In genomic region chr11:125164422-125165110, GRCh38 we compare ENCODE assay signal across 8 cellular contexts. TPM values are rescaled to one million over a fixed set of nuclear protein-coding genes. Genes with fewer than 3 reads are reported as not detected.
DNase-seq lines count a peak whose midpoint lies in the region; ATAC-seq and TF ChIP-seq lines count a peak whose summit lies in the region.

TSS of gene PKNOX2 (plus strand) at chr11:125164751. CDS start at chr11:125351306, 186,555 bp downstream.

- no peaks in the 10 kb centered on the region for H3K79me2 ChIP-seq in PC-9 (ENCODE audit: low read depth)

- H3K4me3 Mint-ChIP-seq in activated naive CD4-positive, alpha-beta T cell treated with anti-CD3 and anti-CD28 coated beads, Interleukin-2, amount 10 ng/mL, durations not matched to agents 7 days and 5 days = peak within 1 kb of the TSS; percentile 88

- peaks cover 17% of the 10 kb centered on the region for H3K27me3 ChIP-seq in PC-9 (ENCODE audit: insufficient read depth, low read depth)

- no peak within 1 kb of the TSS for H2AFZ ChIP-seq in PC-9

- peak; percentile 59 for ATAC-seq in HG02759 (IDR thresholded peaks at IDR 0.05; ENCODE audit: unreplicated experiment)

- H3K27ac ChIP-seq in PC-9 (no peak within 1 kb of the TSS), substantia nigra (ENCODE audit: low read depth, low read length, poor library complexity, severe bottlenecking) (peak within 1 kb of the TSS; percentile 51)

- H3K27me3 Mint-ChIP-seq in activated naive CD4-positive, alpha-beta T cell treated with anti-CD3 and anti-CD28 coated beads, Interleukin-2, amount 10 ng/mL, durations not matched to agents 7 days and 5 days = peaks cover 86% of the 10 kb centered on the region

- no TSS peak for BruUV-seq in PC-9 (replicated peaks; lab: Mats Ljungman, UMichigan)

- H4K20me1 ChIP-seq in PC-9 (ENCODE audit: insufficient read depth) = no peaks in the 10 kb centered on the region

- peaks cover 1% of the 10 kb centered on the region for H3K36me3 Mint-ChIP-seq in activated naive CD4-positive, alpha-beta T cell treated with anti-CD3 and anti-CD28 coated beads, Interleukin-2, amount 10 ng/mL, durations not matched to agents 7 days and 5 days

- H3K9me2 ChIP-seq in PC-9 (ENCODE audit: insufficient read depth) = no peaks in the 10 kb centered on the region

- no peaks in the 10 kb centered on the region for H3K4me1 ChIP-seq in PC-9 (replicated peaks; ENCODE audit: insufficient read depth)

- DNase-seq in COR-L47 (lab: John Stamatoyannopoulos, UW) (peak; percentile 60), PC-9 (peak in 1 of 2 experiments; percentile 40), globus pallidus (ENCODE audit: low spot score) (peak; percentile 77), nucleus accumbens (lab: John Stamatoyannopoulos, UW) (peak in 54 of 56 donors; percentile 28 to 92 (median 76)), substantia nigra (lab: John Stamatoyannopoulos, UW) (peak in 47 of 49 donors; percentile 16 to 90 (median 72)), LoVo (ENCODE audit: low spot score) (no peak)
- peak; percentile 67 for DNase-seq in activated naive CD4-positive, alpha-beta T cell treated with anti-CD3 and anti-CD28 coated beads, Interleukin-2, amount 10 ng/mL, durations not matched to agents 7 days and 5 days

- POLR2A ChIA-PET in PC-9 (lab: Charles Lee; ENCODE audit: unreplicated experiment) = no interaction called here

- H3K9me3 Mint-ChIP-seq in activated naive CD4-positive, alpha-beta T cell treated with anti-CD3 and anti-CD28 coated beads, Interleukin-2, amount 10 ng/mL, durations not matched to agents 7 days and 5 days = no peaks in the 10 kb centered on the region

- H3K36me3 ChIP-seq in PC-9 (ENCODE audit: low read depth) = no peaks in the 10 kb centered on the region

- H3K27ac Mint-ChIP-seq in activated naive CD4-positive, alpha-beta T cell treated with anti-CD3 and anti-CD28 coated beads, Interleukin-2, amount 10 ng/mL, durations not matched to agents 7 days and 5 days = peak within 1 kb of the TSS; percentile 14

- 0 out of 2 replicates have a peak, but pooled peaks have one; percentile 34 for TF ChIP-seq CTCF in PC-9 (conservative IDR thresholded peaks at IDR 0.05)

- H3K4me1 Mint-ChIP-seq in activated naive CD4-positive, alpha-beta T cell treated with anti-CD3 and anti-CD28 coated beads, Interleukin-2, amount 10 ng/mL, durations not matched to agents 7 days and 5 days = peaks cover 19% of the 10 kb centered on the region

- H3F3A ChIP-seq in PC-9 (ENCODE audit: insufficient read depth, low read depth) = no peaks in the 10 kb centered on the region

- intact Hi-C loops in PC-9 (cut with micrococcal nuclease; ENCODE audit: unreplicated experiment) = loop anchor here (10.0 kb wide), 1 partner anchor 180 kb away; no protein-coding TSS in a partner anchor

- CTCF ChIA-PET in PC-9 (lab: Charles Lee) = interaction anchor here (0.5 to 0.7 kb wide), 2 partner anchors 16 to 178 kb away, joined by 3 to 9 read pairs; no protein-coding TSS in a partner anchor
- CTCF ChIA-PET in activated naive CD4-positive, alpha-beta T cell treated with anti-CD3 and anti-CD28 coated beads, Interleukin-2, amount 10 ng/mL, durations not matched to agents 7 days and 5 days (lab: Charles Lee) = interaction anchor here (0.9 kb wide), 1 partner anchor 181 kb away, joined by 7 read pairs; no protein-coding TSS in a partner anchor

- peak within 1 kb of the TSS; percentile 74 for H3K4me2 ChIP-seq in PC-9

- H3K4me3 ChIP-seq in PC-9 = peak within 1 kb of the TSS; percentile 42; the same call in 1 of the 2 replicates

- H3K9me3 ChIP-seq in PC-9 (ENCODE audit: insufficient read depth, low read depth) = no peaks in the 10 kb centered on the region

RNA-seq across cellular contexts. Expression of gene PKNOX2, which starts in this region (rescaled TPM):
- not detected in 2 replicates for total RNA-seq in PC-9 (2021)
